Comparison of ENCODE assay signal across 27 cellular contexts in genomic region chr13:84297246-84297645, GRCh38.
"Had no signal": no experiment of that assay in that cellular context is flagged by ENCODE, and none has a peak within 500 bp of the region (broad histone marks: within the 10 kb centered on the region; RNA-seq: fewer than 3 reads in every experiment).

No MANE protein-coding gene starts in this region.

- DNase-seq: heart right ventricle; islet precursor cell; left cardiac atrium; lower lobe of right lung; mammary epithelial cell; mesenchymal stem cell; midbrain; mucosa of descending colon; naive thymus-derived CD4-positive, alpha-beta T cell; nucleus accumbens; pancreas; posterior cingulate gyrus; right cardiac atrium; stimulated activated CD4-positive, alpha-beta T cell treated with anti-CD3 and anti-CD28 coated beads, Interleukin-12 subunit alpha, Interleukin-12 subunit beta, amount 100 ng/mL, for 4 hours; stimulated activated CD4-positive, alpha-beta T cell treated with anti-CD3 and anti-CD28 coated beads, Interleukin-15, amount 100 ng/mL, for 24 hours; stimulated activated CD4-positive, alpha-beta T cell treated with anti-CD3 and anti-CD28 coated beads, Interleukin-2, amount 100 ng/mL, for 24 hours; stimulated activated CD4-positive, alpha-beta T cell treated with anti-CD3 and anti-CD28 coated beads, Interleukin-4, amount 100 ng/mL, for 1 hour; stimulated activated naive B cell treated with anti-CD40 and anti-IgM and Interleukin-4, amounts not matched to agents 10 μg/mL and 1 μg/mL and 100 μg/mL, for 72 hours; stimulated activated naive CD8-positive, alpha-beta T cell treated with anti-CD3 and anti-CD28 coated beads, Interleukin-15, Interleukin-2, amounts not matched to agents 100 U/mL and 50 U/mL, for 24 hours; stomach; testis; thyroid gland; trophoblast cell; upper lobe of right lung had no signal

- H3K27me3 Mint-ChIP-seq: naive thymus-derived CD4-positive, alpha-beta T cell; natural killer cell treated with Interleukin-12 subunit alpha and Interleukin-12 subunit beta and Interleukin-15 and Interleukin-18, amount 100 ng/mL, for 72 hours; stimulated activated naive B cell treated with anti-CD40 and anti-IgM and Interleukin-4, amounts not matched to agents 10 μg/mL and 1 μg/mL and 100 μg/mL, for 72 hours had no signal

- H3K27me3 ChIP-seq: heart right ventricle, hepatocyte, pancreas, stomach, testis, thyroid gland, upper lobe of right lung had no signal

- H3K79me2 ChIP-seq: hepatocyte had no signal

- H3K27ac ChIP-seq: heart right ventricle, lower lobe of right lung, pancreas, skin epidermis, stomach, testis, thyroid gland, upper lobe of right lung had no signal

- H3K27ac Mint-ChIP-seq: naive thymus-derived CD4-positive, alpha-beta T cell; natural killer cell treated with Interleukin-12 subunit alpha and Interleukin-12 subunit beta and Interleukin-15 and Interleukin-18, amount 100 ng/mL, for 72 hours; stimulated activated naive B cell treated with anti-CD40 and anti-IgM and Interleukin-4, amounts not matched to agents 10 μg/mL and 1 μg/mL and 100 μg/mL, for 72 hours had no signal

- H3K9me3 ChIP-seq: lower lobe of right lung, pancreas, stomach, testis, thyroid gland, upper lobe of right lung had no signal

- H3K4me1 Mint-ChIP-seq: naive thymus-derived CD4-positive, alpha-beta T cell; stimulated activated naive B cell treated with anti-CD40 and anti-IgM and Interleukin-4, amounts not matched to agents 10 μg/mL and 1 μg/mL and 100 μg/mL, for 72 hours had no signal

- H3K4me3 ChIP-seq: heart right ventricle, hepatocyte, lower lobe of right lung, mucosa of descending colon, pancreas, skin epidermis, stomach, testis, thyroid gland, upper lobe of right lung had no signal

- H3K4me2 ChIP-seq: hepatocyte had no signal

- H3K4me1 ChIP-seq: heart right ventricle, lower lobe of right lung, pancreas, stomach, testis, thyroid gland, upper lobe of right lung had no signal

- H3K36me3 Mint-ChIP-seq: naive thymus-derived CD4-positive, alpha-beta T cell; natural killer cell treated with Interleukin-12 subunit alpha and Interleukin-12 subunit beta and Interleukin-15 and Interleukin-18, amount 100 ng/mL, for 72 hours; stimulated activated naive B cell treated with anti-CD40 and anti-IgM and Interleukin-4, amounts not matched to agents 10 μg/mL and 1 μg/mL and 100 μg/mL, for 72 hours had no signal

- H3K4me3 Mint-ChIP-seq: naive thymus-derived CD4-positive, alpha-beta T cell; natural killer cell treated with Interleukin-12 subunit alpha and Interleukin-12 subunit beta and Interleukin-15 and Interleukin-18, amount 100 ng/mL, for 72 hours; stimulated activated naive B cell treated with anti-CD40 and anti-IgM and Interleukin-4, amounts not matched to agents 10 μg/mL and 1 μg/mL and 100 μg/mL, for 72 hours had no signal

- H3K36me3 ChIP-seq: heart right ventricle, lower lobe of right lung, pancreas, stomach, thyroid gland, upper lobe of right lung had no signal
